ENCODE assay signal across 9 cellular contexts in genomic region chr16:10871157-10871991, GRCh38. TPM values are rescaled to one million over a fixed set of nuclear protein-coding genes. Genes with fewer than 3 reads are reported as not detected.
DNase-seq lines count a peak whose midpoint lies in the region; TF ChIP-seq lines count a peak whose summit lies in the region.
"Had no signal": no experiment of that assay in that cellular context is flagged by ENCODE, and none has a peak within 500 bp of the region (broad histone marks: within the 10 kb centered on the region; RNA-seq: fewer than 3 reads in every experiment).

No MANE protein-coding gene starts in this region.

- H3K9me3 Mint-ChIP-seq in endothelial cell (ENCODE audit: unreplicated experiment) = no peaks in the 10 kb centered on the region
- H3K9me3 Mint-ChIP-seq: activated naive CD4-positive, alpha-beta T cell treated with anti-CD3 and anti-CD28 coated beads, Interleukin-2, amount 50 U/mL, for 24 hours had no signal

- H3K27me3 ChIP-seq in right atrium auricular region = no peaks in the 10 kb centered on the region

- H3K27ac Mint-ChIP-seq in endothelial cell (ENCODE audit: unreplicated experiment) = no peak overlapping the region
- H3K27ac Mint-ChIP-seq: activated naive CD4-positive, alpha-beta T cell treated with anti-CD3 and anti-CD28 coated beads, Interleukin-2, amount 50 U/mL, for 24 hours had no signal

- H3K27ac ChIP-seq in right atrium auricular region = peak overlapping the region; percentile 27 to 46

- CTCF ChIA-PET in GM10248 (lab: Yijun Ruan, JAX) = interaction anchor here (1.0 to 1.4 kb wide), 7 partner anchors 12 to 71 kb away, joined by 3 to 4 read pairs (median 3); partner anchors contain the start of gene DEXI

- no peaks in the 10 kb centered on the region for H3K36me3 Mint-ChIP-seq in endothelial cell (ENCODE audit: low read depth, unreplicated experiment)
- H3K36me3 Mint-ChIP-seq: activated naive CD4-positive, alpha-beta T cell treated with anti-CD3 and anti-CD28 coated beads, Interleukin-2, amount 50 U/mL, for 24 hours had no signal

- peaks cover 0 to 32% of the 10 kb centered on the region in 2 donors for H3K4me1 ChIP-seq in right atrium auricular region

- H3K4me1 Mint-ChIP-seq in endothelial cell (ENCODE audit: unreplicated experiment) = peaks cover 11% of the 10 kb centered on the region

- no peaks in the 10 kb centered on the region for H3K9me3 ChIP-seq in right atrium auricular region

- H3K4me3 Mint-ChIP-seq in endothelial cell (ENCODE audit: unreplicated experiment) = no peak overlapping the region
- H3K4me3 Mint-ChIP-seq: activated naive CD4-positive, alpha-beta T cell treated with anti-CD3 and anti-CD28 coated beads, Interleukin-2, amount 50 U/mL, for 24 hours had no signal

- peaks cover 8% of the 10 kb centered on the region for H3K27me3 Mint-ChIP-seq in endothelial cell (ENCODE audit: unreplicated experiment)

- TF ChIP-seq POLR2A in NB4 (IDR thresholded peaks at IDR 0.05; ENCODE audit: extremely low read depth, insufficient read length) = no peak

- H3K36me3 ChIP-seq in right atrium auricular region = no peaks in the 10 kb centered on the region

- POLR2A ChIA-PET in GM10248 (lab: Yijun Ruan, JAX) = interaction anchor here (0.5 to 0.9 kb wide), 2 partner anchors 19 to 351 kb away, joined by 3 to 4 read pairs; no protein-coding TSS in a partner anchor

- DNase-seq in GM10248 (ENCODE audit: extremely low spot score) = peak; percentile 66
- DNase-seq in GOT3 (lab: John Stamatoyannopoulos, UW) = peak; percentile 66
- DNase-seq in NB4 (ENCODE audit: low read depth) = peak; percentile 93
- DNase-seq in activated CD8-positive, alpha-beta memory T cell treated with anti-CD3 and anti-CD28 coated beads, Interleukin-2, amount 50 U/mL, for 48 hours = peak; percentile 84
- no peak for DNase-seq in right atrium auricular region (ENCODE audit: low spot score)
- DNase-seq in stimulated activated CD8-positive, alpha-beta memory T cell treated with anti-CD3 and anti-CD28 coated beads, Interleukin-12 subunit alpha, Interleukin-12 subunit beta, amount 100 ng/mL, for 1 hour (ENCODE audit: low read depth) = peak; percentile 20
- no peak for DNase-seq in NCI-H526 (lab: John Stamatoyannopoulos, UW)
- no peak for DNase-seq in endothelial cell (ENCODE audit: low spot score)

- TF ChIP-seq CTCF in GM10248 (IDR thresholded peaks at IDR 0.05; ENCODE audit: control extremely low read depth, extremely low read depth, low read depth, missing control alignments) (no peak), NB4 (IDR thresholded peaks at IDR 0.05; ENCODE audit: low read depth, low read length) (no peak), right atrium auricular region (IDR thresholded peaks at IDR 0.05) (no peak), endothelial cell (IDR thresholded peaks at IDR 0.05; ENCODE audit: unreplicated experiment) (no peak)

- H3K4me3 ChIP-seq in NB4 (ENCODE audit: low read depth, low read length) = no peak overlapping the region
- H3K4me3 ChIP-seq in right atrium auricular region = no peak overlapping the region

RNA-seq across cellular contexts. Expression of gene CIITA, which starts 5.6 kb away (rescaled TPM):
- total RNA-seq in right atrium auricular region (1 to 10 TPM; 3.2 to 3.4 TPM), endothelial cell (ENCODE audit: unreplicated experiment) (0.13 TPM)

RNA-seq across cellular contexts. Expression of gene TVP23A, which starts 52.8 kb away (rescaled TPM):
- total RNA-seq in right atrium auricular region (under 1 TPM; 0.30 to 0.83 TPM), endothelial cell (ENCODE audit: unreplicated experiment) (7.8 TPM)

Comparison
In these comparisons a context has a peak if more than half of its experiments do, and no peak if none do; other contexts are left out.
1. DNase-seq: peak in GM10248 (single experiment), GOT3 (single experiment), NB4 (single experiment), activated CD8-positive, alpha-beta memory T cell treated with anti-CD3 and anti-CD28 coated beads, Interleukin-2, amount 50 U/mL, for 48 hours (single experiment) and stimulated activated CD8-positive, alpha-beta memory T cell treated with anti-CD3 and anti-CD28 coated beads, Interleukin-12 subunit alpha, Interleukin-12 subunit beta, amount 100 ng/mL, for 1 hour (single experiment); none in right atrium auricular region (single experiment), NCI-H526 (0 of 2) and endothelial cell (single experiment).